8 cellular contexts compared by ENCODE assay signal in genomic region chr20:57381596-57382503, GRCh38. TPM values are rescaled to one million over a fixed set of nuclear protein-coding genes. Genes with fewer than 3 reads are reported as not detected.
A peak's percentile ranks its signal among the peaks of the same experiment; 100 is the strongest.
DNase-seq lines count a peak whose midpoint lies in the region; ATAC-seq and TF ChIP-seq lines count a peak whose summit lies in the region.

No MANE protein-coding gene starts in this region.

- WGBS in neuronal stem cell (ENCODE audit: extremely low coverage in 2 of 2, insufficient read length in 2 of 2, insufficient replicate concordance in 1 of 2), 2 donors, result no CpG with 5 or more reads among the region's 20 CpGs

- no peaks in the 10 kb centered on the region for H3K27me3 Mint-ChIP-seq in activated T-helper 1 cell treated with anti-CD3 and anti-CD28 coated beads, Interleukin-12 subunit alpha, Interleukin-12 subunit beta, Interleukin-2, Interleukin-4 antibody, amounts not matched to agents 30 ng/mL and 10 ng/mL and 1 ng/mL, durations not matched to agents 14 hours and 24 hours and 36 hours (ENCODE audit: insufficient read depth)

- H3K4me3 Mint-ChIP-seq in activated T-helper 1 cell treated with anti-CD3 and anti-CD28 coated beads, Interleukin-12 subunit alpha, Interleukin-12 subunit beta, Interleukin-2, Interleukin-4 antibody, amounts not matched to agents 30 ng/mL and 10 ng/mL and 1 ng/mL, durations not matched to agents 14 hours and 24 hours and 36 hours, result no peak overlapping the region

- H4K8ac ChIP-seq in neuronal stem cell (ENCODE audit: low read depth, low read length), result no peak overlapping the region

- no peaks in the 10 kb centered on the region for H3K4me1 ChIP-seq in neuronal stem cell (ENCODE audit: control insufficient read depth in 2 of 2, insufficient read depth in 1 of 2, low read depth in 1 of 2, low read length in 2 of 2)

- H3K36me3 Mint-ChIP-seq in activated T-helper 1 cell treated with anti-CD3 and anti-CD28 coated beads, Interleukin-12 subunit alpha, Interleukin-12 subunit beta, Interleukin-2, Interleukin-4 antibody, amounts not matched to agents 30 ng/mL and 10 ng/mL and 1 ng/mL, durations not matched to agents 14 hours and 24 hours and 36 hours (ENCODE audit: low read depth), result peaks cover 28% of the 10 kb centered on the region

- H3K27me3 ChIP-seq in neuronal stem cell (ENCODE audit: control insufficient read depth in 3 of 3, insufficient read depth in 3 of 3, low read depth in 1 of 3, low read length in 3 of 3), result no peaks in the 10 kb centered on the region

- H3K27ac Mint-ChIP-seq in activated T-helper 1 cell treated with anti-CD3 and anti-CD28 coated beads, Interleukin-12 subunit alpha, Interleukin-12 subunit beta, Interleukin-2, Interleukin-4 antibody, amounts not matched to agents 30 ng/mL and 10 ng/mL and 1 ng/mL, durations not matched to agents 14 hours and 24 hours and 36 hours, result no peak overlapping the region

- no peak overlapping the region for H2AK5ac ChIP-seq in neuronal stem cell (ENCODE audit: low read depth, low read length)

- no peak overlapping the region for H3K18ac ChIP-seq in neuronal stem cell (ENCODE audit: low read length)

- H3K14ac ChIP-seq in neuronal stem cell (ENCODE audit: low read length), result no peak overlapping the region

- H3K79me1 ChIP-seq in neuronal stem cell (ENCODE audit: low read depth, low read length), result no peaks in the 10 kb centered on the region

- ATAC-seq in GM18502 (IDR thresholded peaks at IDR 0.05; ENCODE audit: poor library complexity, unreplicated experiment), result no peak

- no peak overlapping the region for H3K27ac ChIP-seq in neuronal stem cell (replicated peaks; ENCODE audit: low read length)

- DNase-seq in G401 (ENCODE audit: low spot score), result peak; percentile 89
- DNase-seq in HuH-7 (ENCODE audit: low spot score), result peak; percentile 92
- DNase-seq in RPMI7951 (ENCODE audit: low read depth), result peak; percentile 72
- DNase-seq in activated T-helper 1 cell treated with anti-CD3 and anti-CD28 coated beads, Interleukin-12 subunit alpha, Interleukin-12 subunit beta, Interleukin-2, Interleukin-4 antibody, amounts not matched to agents 30 ng/mL and 10 ng/mL and 1 ng/mL, durations not matched to agents 14 hours and 24 hours and 36 hours (ENCODE audit: low spot score), result peak; percentile 68
- peak; percentile 79 for DNase-seq in fibroblast of the aortic adventitia (ENCODE audit: low read depth)
- peak; percentile 73 for DNase-seq in neuronal stem cell (ENCODE audit: low spot score)
- peak; percentile 96 for DNase-seq in superior temporal gyrus (ENCODE audit: extremely low spot score)

- H3K4ac ChIP-seq in neuronal stem cell (ENCODE audit: low read length), result no peak overlapping the region

- peaks cover 17 to 43% of the 10 kb centered on the region in 2 donors for H3K36me3 ChIP-seq in neuronal stem cell (replicated peaks in 1 of 2; ENCODE audit: control insufficient read depth in 2 of 2, insufficient read depth in 2 of 2, low read length in 2 of 2)

- peaks cover 14% of the 10 kb centered on the region for H3K4me1 Mint-ChIP-seq in activated T-helper 1 cell treated with anti-CD3 and anti-CD28 coated beads, Interleukin-12 subunit alpha, Interleukin-12 subunit beta, Interleukin-2, Interleukin-4 antibody, amounts not matched to agents 30 ng/mL and 10 ng/mL and 1 ng/mL, durations not matched to agents 14 hours and 24 hours and 36 hours (ENCODE audit: low read depth)

- H2AFZ ChIP-seq in neuronal stem cell (ENCODE audit: low read length), result no peak overlapping the region

- intact Hi-C loops in activated T-helper 1 cell treated with anti-CD3 and anti-CD28 coated beads, Interleukin-12 subunit alpha, Interleukin-12 subunit beta, Interleukin-2, Interleukin-4 antibody, amounts not matched to agents 30 ng/mL and 10 ng/mL and 1 ng/mL, durations not matched to agents 14 hours and 24 hours and 36 hours (cut with micrococcal nuclease), result loop anchor here (1.0 to 5.0 kb wide), 4 partner anchors 10 to 825 kb away; no protein-coding TSS in a partner anchor

- no peak overlapping the region for H2BK12ac ChIP-seq in neuronal stem cell (ENCODE audit: low read length)

- no peak overlapping the region for H2BK5ac ChIP-seq in neuronal stem cell (ENCODE audit: low read length)

- TF ChIP-seq CTCF in fibroblast of the aortic adventitia (IDR thresholded peaks at IDR 0.05; ENCODE audit: insufficient read depth, low read length), result peak; percentile 95

- in situ Hi-C loops in G401 (cut with HindIII; ENCODE audit: low sequenced_read_pairs), result no loop called here

- H2BK120ac ChIP-seq in neuronal stem cell (ENCODE audit: low read depth, low read length), result no peak overlapping the region

- H3K9me3 Mint-ChIP-seq in activated T-helper 1 cell treated with anti-CD3 and anti-CD28 coated beads, Interleukin-12 subunit alpha, Interleukin-12 subunit beta, Interleukin-2, Interleukin-4 antibody, amounts not matched to agents 30 ng/mL and 10 ng/mL and 1 ng/mL, durations not matched to agents 14 hours and 24 hours and 36 hours, result no peaks in the 10 kb centered on the region

- H4K91ac ChIP-seq in neuronal stem cell (ENCODE audit: low read depth, low read length, poor library complexity), result no peak overlapping the region

- H3K9ac ChIP-seq in neuronal stem cell (ENCODE audit: low read depth, low read length, poor library complexity), result no peak overlapping the region

- H3K4me2 ChIP-seq in neuronal stem cell (ENCODE audit: insufficient read depth, low read length, poor library complexity, severe bottlenecking), result no peak overlapping the region

- H3K4me3 ChIP-seq in fibroblast of the aortic adventitia (ENCODE audit: low read depth, low read length) (no peak overlapping the region), neuronal stem cell (ENCODE audit: low read length in 2 of 2) (no peak overlapping the region)

- no peak overlapping the region for H3K23ac ChIP-seq in neuronal stem cell (ENCODE audit: low read depth, low read length, poor library complexity)

- H3K9me3 ChIP-seq in neuronal stem cell (replicated peaks in 1 of 2; ENCODE audit: control insufficient read depth in 2 of 2, insufficient read depth in 1 of 2, low read depth in 1 of 2, low read length in 2 of 2), result no peaks in the 10 kb centered on the region

- H2BK15ac ChIP-seq in neuronal stem cell (ENCODE audit: low read length), result no peak overlapping the region

RNA-seq across cellular contexts. Expression of gene RBM38, which starts 9.3 kb away (rescaled TPM):
- 74.9 and 101 TPM in 2 replicates for total RNA-seq in G401 (2014; rRNA removed; shearing (Covaris generic))
- 9.9 and 10.3 TPM in 2 replicates for total RNA-seq in RPMI7951 (2014; rRNA removed; shearing (Covaris generic))
- total RNA-seq in activated T-helper 1 cell treated with anti-CD3 and anti-CD28 coated beads, Interleukin-12 subunit alpha, Interleukin-12 subunit beta, Interleukin-2, Interleukin-4 antibody, amounts not matched to agents 30 ng/mL and 10 ng/mL and 1 ng/mL, durations not matched to agents 14 hours and 24 hours and 36 hours, result 90.4 and 92.5 TPM in 2 replicates
- total RNA-seq in fibroblast of the aortic adventitia (ENCODE audit: low replicate concordance), result 2.0 and 6.1 TPM in 2 replicates
- polyA plus RNA-seq in neuronal stem cell (2013, experiment 1 of 2), result 38.4 TPM
- 40.3 TPM for polyA plus RNA-seq in neuronal stem cell (2013, experiment 2 of 2)

RNA-seq across cellular contexts. Expression of gene RAE1, which starts 30.8 kb away (rescaled TPM):
- 77.4 and 81.3 TPM in 2 replicates for total RNA-seq in G401 (2014; rRNA removed; shearing (Covaris generic))
- 76.5 and 83.9 TPM in 2 replicates for total RNA-seq in RPMI7951 (2014; rRNA removed; shearing (Covaris generic))
- 54.4 and 59.2 TPM in 2 replicates for total RNA-seq in activated T-helper 1 cell treated with anti-CD3 and anti-CD28 coated beads, Interleukin-12 subunit alpha, Interleukin-12 subunit beta, Interleukin-2, Interleukin-4 antibody, amounts not matched to agents 30 ng/mL and 10 ng/mL and 1 ng/mL, durations not matched to agents 14 hours and 24 hours and 36 hours
- 24.8 and 26.9 TPM in 2 replicates for total RNA-seq in fibroblast of the aortic adventitia (ENCODE audit: low replicate concordance)
- polyA plus RNA-seq in neuronal stem cell (2013, experiment 1 of 2), result 21.8 TPM
- polyA plus RNA-seq in neuronal stem cell (2013, experiment 2 of 2), result 21.8 TPM

RNA-seq across cellular contexts. Expression of gene SPO11, which starts 52.2 kb away (rescaled TPM):
- total RNA-seq in G401 (2014; rRNA removed; shearing (Covaris generic)), result not detected in 2 replicates
- total RNA-seq in RPMI7951 (2014; rRNA removed; shearing (Covaris generic)), result not detected in 2 replicates
- not detected in 2 replicates for total RNA-seq in activated T-helper 1 cell treated with anti-CD3 and anti-CD28 coated beads, Interleukin-12 subunit alpha, Interleukin-12 subunit beta, Interleukin-2, Interleukin-4 antibody, amounts not matched to agents 30 ng/mL and 10 ng/mL and 1 ng/mL, durations not matched to agents 14 hours and 24 hours and 36 hours
- total RNA-seq in fibroblast of the aortic adventitia (ENCODE audit: low replicate concordance), result not detected in 2 replicates
- not detected for polyA plus RNA-seq in neuronal stem cell (2013, experiment 1 of 2)
- polyA plus RNA-seq in neuronal stem cell (2013, experiment 2 of 2), result not detected
